20 cellular contexts compared by ENCODE assay signal in genomic region chr10:53003094-53003493, GRCh38.
A peak's percentile ranks its signal among the peaks of the same experiment; 100 is the strongest.
DNase-seq lines count a peak whose midpoint lies in the region; ATAC-seq, FAIRE-seq and TF ChIP-seq lines count a peak whose summit lies in the region.
"Had no signal": no experiment of that assay in that cellular context is flagged by ENCODE, and none has a peak within 500 bp of the region (broad histone marks: within the 10 kb centered on the region; RNA-seq: fewer than 3 reads in every experiment).

No MANE protein-coding gene starts in this region.

- peaks cover 24% of the 10 kb centered on the region for H3K36me3 Mint-ChIP-seq in nephron progenitor cell (ENCODE audit: low read depth)
- H3K36me3 Mint-ChIP-seq: stimulated activated effector memory CD8-positive, alpha-beta T cell treated with anti-CD3 and anti-CD28 coated beads, Interleukin-12 subunit alpha, Interleukin-12 subunit beta, amount 100 ng/mL, for 72 hours had no signal

- no peak for FAIRE-seq in frontal cortex (lab: Jason Lieb, UNC)
- FAIRE-seq: GM18507, islet of Langerhans, TTC549 had no signal

- H3K4me3 Mint-ChIP-seq in nephron progenitor cell, result no peak overlapping the region
- H3K4me3 Mint-ChIP-seq: activated CD4-positive, alpha-beta T cell treated with anti-CD3 and anti-CD28 coated beads, Interleukin-2, amount 10 ng/mL, durations not matched to agents 24 days and 14 days; stimulated activated effector memory CD8-positive, alpha-beta T cell treated with anti-CD3 and anti-CD28 coated beads, Interleukin-12 subunit alpha, Interleukin-12 subunit beta, amount 100 ng/mL, for 72 hours had no signal

- H3K27me3 Mint-ChIP-seq in nephron progenitor cell (ENCODE audit: low read depth, poor library complexity), result peaks cover under 1% of the 10 kb centered on the region
- H3K27me3 Mint-ChIP-seq: activated CD4-positive, alpha-beta T cell treated with anti-CD3 and anti-CD28 coated beads, Interleukin-2, amount 10 ng/mL, durations not matched to agents 24 days and 14 days had no signal

- in situ Hi-C loops in KBM-7 (cut with MboI; ENCODE audit: low pct_unique_long_range_greater_than_20kb, low sequenced_read_pairs), result no loop called here

- TF ChIP-seq CTCF in nephron progenitor cell (IDR thresholded peaks at IDR 0.05) (no peak), GM20000 (IDR thresholded peaks at IDR 0.05; ENCODE audit: extremely low read depth, missing control alignments) (no peak)

- H3K27ac Mint-ChIP-seq in nephron progenitor cell, result peak overlapping the region; percentile 8
- H3K27ac Mint-ChIP-seq: activated CD4-positive, alpha-beta T cell treated with anti-CD3 and anti-CD28 coated beads, Interleukin-2, amount 10 ng/mL, durations not matched to agents 24 days and 14 days; activated T-helper 2 cell treated with anti-CD3 and anti-CD28 coated beads, Interferon-gamma antibody, Interleukin-2, Interleukin-4, amounts not matched to agents 10 μg/mL and 5 μg/mL and 100 μg/mL, durations not matched to agents 14 hours and 24 hours and 36 hours; stimulated activated effector memory CD8-positive, alpha-beta T cell treated with anti-CD3 and anti-CD28 coated beads, Interleukin-12 subunit alpha, Interleukin-12 subunit beta, amount 100 ng/mL, for 72 hours had no signal

- H3K4me1 Mint-ChIP-seq in nephron progenitor cell, result peaks cover 58% of the 10 kb centered on the region
- H3K4me1 Mint-ChIP-seq: activated CD4-positive, alpha-beta T cell treated with anti-CD3 and anti-CD28 coated beads, Interleukin-2, amount 10 ng/mL, durations not matched to agents 24 days and 14 days; stimulated activated effector memory CD8-positive, alpha-beta T cell treated with anti-CD3 and anti-CD28 coated beads, Interleukin-12 subunit alpha, Interleukin-12 subunit beta, amount 100 ng/mL, for 72 hours had no signal

- DNase-seq in KBM-7 (peak; percentile 19), nephron progenitor cell (no peak), NCI-H510A treated with DMSO at 0.1 percent for 48 hours (lab: John Stamatoyannopoulos, UW) (no peak), frontal cortex (ENCODE audit: low spot score in 2 of 2) (no peak), GM20000 (ENCODE audit: low spot score) (no peak)
- DNase-seq in stimulated activated naive CD4-positive, alpha-beta T cell (lab: John Stamatoyannopoulos, UW), result no peak
- DNase-seq: activated CD4-positive, alpha-beta T cell treated with anti-CD3 and anti-CD28 coated beads, Interleukin-2, amount 10 ng/mL, durations not matched to agents 24 days and 14 days; brain microvascular endothelial cell; cortex of kidney; DMS79; NCI-H1930; NCI-H446; right cardiac atrium had no signal

- ATAC-seq in GM18868 (IDR thresholded peaks at IDR 0.05; ENCODE audit: unreplicated experiment) (peak; percentile 68), HG02642 (IDR thresholded peaks at IDR 0.05; ENCODE audit: poor library complexity, unreplicated experiment) (peak; percentile 62)
- ATAC-seq: right cardiac atrium; stimulated activated effector memory CD8-positive, alpha-beta T cell treated with anti-CD3 and anti-CD28 coated beads, Interleukin-12 subunit alpha, Interleukin-12 subunit beta, amount 100 ng/mL, for 72 hours had no signal

- H3K9me3 Mint-ChIP-seq in nephron progenitor cell, result peaks cover 7% of the 10 kb centered on the region
- H3K9me3 Mint-ChIP-seq: activated CD4-positive, alpha-beta T cell treated with anti-CD3 and anti-CD28 coated beads, Interleukin-2, amount 10 ng/mL, durations not matched to agents 24 days and 14 days had no signal
